In genomic region chr10:5805680-5806079, GRCh38 we compare ENCODE assay signal across 22 cellular contexts.
"Had no signal": no experiment of that assay in that cellular context is flagged by ENCODE, and none has a peak within 500 bp of the region (broad histone marks: within the 10 kb centered on the region; RNA-seq: fewer than 3 reads in every experiment).

No MANE protein-coding gene starts in this region.

- H3K27me3 ChIP-seq: brain microvascular endothelial cell had no signal

- ATAC-seq: esophagus mucosa; left cardiac atrium; psoas muscle; stimulated activated naive CD8-positive, alpha-beta T cell treated with anti-CD3 and anti-CD28 coated beads, Interleukin-15, amount 100 ng/mL, for 72 hours had no signal

- FAIRE-seq: urothelium cell line had no signal

- H3K4me3 Mint-ChIP-seq: activated CD4-positive, alpha-beta memory T cell treated with anti-CD3 and anti-CD28 coated beads for 36 hours; activated naive CD8-positive, alpha-beta T cell; immature natural killer cell; nephron; stimulated activated naive CD8-positive, alpha-beta T cell treated with anti-CD3 and anti-CD28 coated beads, Interleukin-15, amount 100 ng/mL, for 72 hours; T-helper 1 cell treated with Interleukin-12 subunit alpha and Interleukin-12 subunit beta and Interleukin-4 antibody, amounts not matched to agents 30 μg/mL and 1 μg/mL, for 36 hours had no signal

- H3K27me3 Mint-ChIP-seq: activated CD4-positive, alpha-beta memory T cell treated with anti-CD3 and anti-CD28 coated beads for 36 hours; activated naive CD8-positive, alpha-beta T cell; stimulated activated naive CD8-positive, alpha-beta T cell treated with anti-CD3 and anti-CD28 coated beads, Interleukin-15, amount 100 ng/mL, for 72 hours had no signal

- DNase-seq: activated CD4-positive, alpha-beta memory T cell treated with anti-CD3 and anti-CD28 coated beads for 36 hours; activated CD4-positive, alpha-beta T cell treated with anti-CD3 and anti-CD28 coated beads for 1 hour; activated gamma-delta T cell; activated T-cell treated with anti-CD3 and anti-CD28 coated beads, Interleukin-2, amount 50 U/mL, for 48 hours; brain microvascular endothelial cell; cerebellar nuclear complex; dermis blood vessel endothelial cell; glutamatergic neuron; immature natural killer cell; left cardiac atrium; psoas muscle; stimulated activated CD4-positive, alpha-beta T cell treated with anti-CD3 and anti-CD28 coated beads, Interleukin-12 subunit alpha, Interleukin-12 subunit beta, amount 100 ng/mL, for 4 hours; stimulated activated CD4-positive, alpha-beta T cell treated with anti-CD3 and anti-CD28 coated beads, Interleukin-2, amount 100 ng/mL, for 48 hours; stimulated activated CD8-positive, alpha-beta memory T cell treated with anti-CD3 and anti-CD28 coated beads, Interleukin-4, amount 100 ng/mL, for 48 hours; stimulated activated naive CD8-positive, alpha-beta T cell treated with anti-CD3 and anti-CD28 coated beads, Interleukin-15, amount 100 ng/mL, for 72 hours had no signal

- H3K27ac ChIP-seq: brain microvascular endothelial cell, thoracic aorta had no signal

- H3K36me3 ChIP-seq: thoracic aorta had no signal

- H3K9me3 ChIP-seq: psoas muscle, thoracic aorta had no signal

- H3K4me3 ChIP-seq: lung, thoracic aorta had no signal

- H3K9me3 Mint-ChIP-seq: activated CD4-positive, alpha-beta memory T cell treated with anti-CD3 and anti-CD28 coated beads for 36 hours; immature natural killer cell; nephron; stimulated activated naive CD8-positive, alpha-beta T cell treated with anti-CD3 and anti-CD28 coated beads, Interleukin-15, amount 100 ng/mL, for 72 hours; T-helper 1 cell treated with Interleukin-12 subunit alpha and Interleukin-12 subunit beta and Interleukin-4 antibody, amounts not matched to agents 30 μg/mL and 1 μg/mL, for 36 hours had no signal

- H3K27ac Mint-ChIP-seq: activated CD4-positive, alpha-beta memory T cell treated with anti-CD3 and anti-CD28 coated beads for 36 hours; activated naive CD8-positive, alpha-beta T cell; nephron; stimulated activated naive CD8-positive, alpha-beta T cell treated with anti-CD3 and anti-CD28 coated beads, Interleukin-15, amount 100 ng/mL, for 72 hours; T-helper 1 cell treated with Interleukin-12 subunit alpha and Interleukin-12 subunit beta and Interleukin-4 antibody, amounts not matched to agents 30 μg/mL and 1 μg/mL, for 36 hours had no signal
